In the genomic region with DNA sequence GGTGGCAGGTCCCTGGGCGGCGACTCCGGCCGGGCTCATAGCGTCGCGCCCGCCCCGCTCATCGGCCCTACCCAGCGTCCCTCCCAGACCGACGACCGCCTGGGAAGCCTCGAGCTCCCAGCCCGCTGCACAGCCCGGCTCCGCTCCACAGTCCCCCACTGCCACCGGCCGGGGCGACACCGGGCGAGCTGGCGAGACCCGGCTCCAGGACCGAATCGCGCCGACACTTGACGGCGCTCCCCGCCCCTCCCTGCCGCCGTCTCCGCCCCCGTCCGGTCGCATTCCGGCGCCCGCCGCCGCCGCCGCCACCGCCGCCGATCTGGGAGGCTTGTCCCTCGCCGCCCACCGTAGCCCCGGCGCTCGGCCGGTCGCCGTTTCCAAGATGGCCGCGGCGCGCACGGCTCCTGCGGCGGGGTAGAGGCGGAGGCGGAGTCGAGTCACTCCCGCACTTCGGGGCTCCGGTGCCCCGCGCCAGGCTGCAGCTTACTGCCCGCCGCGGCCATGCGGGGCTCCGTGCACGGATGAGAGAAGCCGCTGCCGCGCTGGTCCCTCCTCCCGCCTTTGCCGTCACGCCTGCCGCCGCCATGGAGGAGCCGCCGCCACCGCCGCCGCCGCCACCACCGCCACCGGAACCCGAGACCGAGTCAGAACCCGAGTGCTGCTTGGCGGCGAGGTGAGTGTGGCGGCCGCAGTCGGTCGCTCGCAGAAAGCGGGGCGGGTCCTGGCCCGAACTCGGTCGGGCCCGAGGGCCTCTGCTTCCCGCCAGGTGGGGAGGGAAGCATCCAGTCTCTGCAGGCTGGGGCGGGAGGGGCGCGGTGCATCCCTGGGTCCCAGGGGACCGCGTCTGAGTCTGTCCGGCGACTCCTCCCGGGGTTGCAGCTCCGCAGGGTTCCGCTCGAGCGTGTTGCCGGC, we compare ENCODE assay signal across 8 cellular contexts. TPM values are rescaled to one million over a fixed set of nuclear protein-coding genes. Genes with fewer than 3 reads are reported as not detected.
A peak's percentile ranks its signal among the peaks of the same experiment; 100 is the strongest.
DNase-seq lines count a peak whose midpoint lies in the region; ATAC-seq and TF ChIP-seq lines count a peak whose summit lies in the region.

A gene with protein sequence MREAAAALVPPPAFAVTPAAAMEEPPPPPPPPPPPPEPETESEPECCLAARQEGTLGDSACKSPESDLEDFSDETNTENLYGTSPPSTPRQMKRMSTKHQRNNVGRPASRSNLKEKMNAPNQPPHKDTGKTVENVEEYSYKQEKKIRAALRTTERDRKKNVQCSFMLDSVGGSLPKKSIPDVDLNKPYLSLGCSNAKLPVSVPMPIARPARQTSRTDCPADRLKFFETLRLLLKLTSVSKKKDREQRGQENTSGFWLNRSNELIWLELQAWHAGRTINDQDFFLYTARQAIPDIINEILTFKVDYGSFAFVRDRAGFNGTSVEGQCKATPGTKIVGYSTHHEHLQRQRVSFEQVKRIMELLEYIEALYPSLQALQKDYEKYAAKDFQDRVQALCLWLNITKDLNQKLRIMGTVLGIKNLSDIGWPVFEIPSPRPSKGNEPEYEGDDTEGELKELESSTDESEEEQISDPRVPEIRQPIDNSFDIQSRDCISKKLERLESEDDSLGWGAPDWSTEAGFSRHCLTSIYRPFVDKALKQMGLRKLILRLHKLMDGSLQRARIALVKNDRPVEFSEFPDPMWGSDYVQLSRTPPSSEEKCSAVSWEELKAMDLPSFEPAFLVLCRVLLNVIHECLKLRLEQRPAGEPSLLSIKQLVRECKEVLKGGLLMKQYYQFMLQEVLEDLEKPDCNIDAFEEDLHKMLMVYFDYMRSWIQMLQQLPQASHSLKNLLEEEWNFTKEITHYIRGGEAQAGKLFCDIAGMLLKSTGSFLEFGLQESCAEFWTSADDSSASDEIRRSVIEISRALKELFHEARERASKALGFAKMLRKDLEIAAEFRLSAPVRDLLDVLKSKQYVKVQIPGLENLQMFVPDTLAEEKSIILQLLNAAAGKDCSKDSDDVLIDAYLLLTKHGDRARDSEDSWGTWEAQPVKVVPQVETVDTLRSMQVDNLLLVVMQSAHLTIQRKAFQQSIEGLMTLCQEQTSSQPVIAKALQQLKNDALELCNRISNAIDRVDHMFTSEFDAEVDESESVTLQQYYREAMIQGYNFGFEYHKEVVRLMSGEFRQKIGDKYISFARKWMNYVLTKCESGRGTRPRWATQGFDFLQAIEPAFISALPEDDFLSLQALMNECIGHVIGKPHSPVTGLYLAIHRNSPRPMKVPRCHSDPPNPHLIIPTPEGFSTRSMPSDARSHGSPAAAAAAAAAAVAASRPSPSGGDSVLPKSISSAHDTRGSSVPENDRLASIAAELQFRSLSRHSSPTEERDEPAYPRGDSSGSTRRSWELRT (N-terminal part only) (plus strand): TSS at position 359 of the 912 bp plus-strand sequence. CDS start 163 bp downstream, at position 522.

- H3K9me3 Mint-ChIP-seq in chondrocyte (ENCODE audit: low read depth), result peaks cover 10% of the 10 kb centered on the region

- no peaks in the 10 kb centered on the region for H3K27me3 Mint-ChIP-seq in chondrocyte (ENCODE audit: low read depth)

- H3K27ac Mint-ChIP-seq in chondrocyte (ENCODE audit: unreplicated experiment), result peak within 1 kb of the TSS; percentile 89

- TF ChIP-seq POLR2A in GM18526 (IDR thresholded peaks at IDR 0.05; ENCODE audit: extremely low read depth, insufficient read length), result peak; percentile 79

- TF ChIP-seq CTCF in AG04449 (IDR thresholded peaks at IDR 0.05; ENCODE audit: insufficient read depth, low read length, missing control alignments) (no peak), chondrocyte (IDR thresholded peaks at IDR 0.05) (peak; percentile 21)

- ATAC-seq in HG03060 (IDR thresholded peaks at IDR 0.05; ENCODE audit: low read depth, unreplicated experiment), result peak; percentile 30

- peaks cover 30% of the 10 kb centered on the region for H3K4me1 Mint-ChIP-seq in chondrocyte (ENCODE audit: low read depth)

- no peaks in the 10 kb centered on the region for H3K36me3 Mint-ChIP-seq in chondrocyte (ENCODE audit: low read depth)

- DNase-seq in AG04449 (ENCODE audit: low read depth, low spot score) (no peak), NCI-H226 (peak; percentile 59), chondrocyte (ENCODE audit: low spot score) (peak; percentile 92), kidney tubule cell (ENCODE audit: low spot score) (peak; percentile 86)
- peak; percentile 70 for DNase-seq in activated CD4-positive, alpha-beta T cell treated with anti-CD3 and anti-CD28 coated beads for 1 hour
- DNase-seq in stimulated activated CD4-positive, alpha-beta T cell treated with anti-CD3 and anti-CD28 coated beads, Interleukin-1b, Interleukin-23, amount 100 ng/mL, for 24 hours (ENCODE audit: low read depth in 4 of 4, low spot score in 1 of 4), result peak; percentile 56 to 74 (median 74)

- H3K4me3 Mint-ChIP-seq in chondrocyte (ENCODE audit: unreplicated experiment), result peak within 1 kb of the TSS; percentile 82

- H3K4me3 ChIP-seq in AG04449 (ENCODE audit: low read depth, low read length), result peak within 1 kb of the TSS; percentile 82

- POLR2A ChIA-PET in AG04449 (lab: Yijun Ruan, JAX), result interaction anchor here (1.1 to 1.3 kb wide), 2 partner anchors 42 to 223 kb away, joined by 3 read pairs; no protein-coding TSS in a partner anchor

- CTCF ChIA-PET in AG04449 (lab: Yijun Ruan, JAX), result interaction anchor here (0.6 to 6.0 kb wide), 19 partner anchors 9 to 292 kb away, joined by 3 to 86 read pairs (median 4); no protein-coding TSS in a partner anchor

RNA-seq across cellular contexts. Expression of the gene that starts here (rescaled TPM):
- 25.5 to 34.1 TPM (median 33.2 TPM) in 3 replicates for total RNA-seq in chondrocyte
